Comparison of ENCODE assay signal across 22 cellular contexts in the genomic region with DNA sequence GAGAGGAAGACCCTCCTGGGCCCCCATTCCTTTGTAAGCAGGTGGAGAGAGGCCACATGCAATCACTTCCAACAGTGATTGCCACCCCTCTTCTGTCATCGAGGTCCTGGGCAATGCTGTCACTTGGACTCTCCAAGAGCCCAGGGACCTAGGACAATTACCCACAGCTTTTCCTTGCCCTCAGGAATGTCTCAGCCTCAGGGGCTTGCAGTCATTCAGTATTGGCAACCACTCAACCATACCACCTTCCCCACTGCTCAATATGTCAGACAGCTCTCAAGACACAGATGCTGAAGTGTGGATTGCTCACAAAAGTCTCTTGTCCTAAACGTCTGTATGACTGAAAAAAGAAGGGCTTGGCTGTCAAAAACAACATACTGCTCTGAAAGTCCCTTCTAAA.
DNase-seq lines count a peak whose midpoint lies in the region; FAIRE-seq and TF ChIP-seq lines count a peak whose summit lies in the region.
"Had no signal": no experiment of that assay in that cellular context is flagged by ENCODE, and none has a peak within 500 bp of the region (broad histone marks: within the 10 kb centered on the region; RNA-seq: fewer than 3 reads in every experiment).

No MANE protein-coding gene starts in this region.

- H3K4me1 ChIP-seq in A673 (ENCODE audit: insufficient read depth, low read length, poor library complexity, severe bottlenecking): peaks cover 37% of the 10 kb centered on the region
- peaks cover 0 to 32% (median 16%) of the 10 kb centered on the region in 4 donors for H3K4me1 ChIP-seq in esophagus muscularis mucosa

- WGBS in esophagus muscularis mucosa: 70% methylated on average over 2 of the region's 2 CpGs

- CTCF ChIA-PET in A673 (lab: Charles Lee): no interaction called here

- H3K36me3 ChIP-seq in A673 (ENCODE audit: insufficient read depth, low read length, poor library complexity, severe bottlenecking) (no peaks in the 10 kb centered on the region), esophagus muscularis mucosa (peaks cover 0 to 4% (median 0%) of the 10 kb centered on the region in 4 donors)
- H3K36me3 ChIP-seq: WERI-Rb-1 had no signal

- H3K4me3 ChIP-seq in A673 (ENCODE audit: low read depth, low read length, poor library complexity, severe bottlenecking): no peak overlapping the region
- no peak overlapping the region for H3K4me3 ChIP-seq in esophagus muscularis mucosa
- H3K4me3 ChIP-seq: upper lobe of left lung had no signal

- peak overlapping the region; percentile 40 for H3K27ac ChIP-seq in A673 (ENCODE audit: low read depth, low read length, poor library complexity, severe bottlenecking)
- no peak overlapping the region for H3K27ac ChIP-seq in esophagus muscularis mucosa (replicated peaks in 1 of 4)
- H3K27ac ChIP-seq: upper lobe of left lung, WERI-Rb-1 had no signal

- H3K27me3 ChIP-seq in A673 (replicated peaks; ENCODE audit: insufficient read depth, low read depth, low read length, poor library complexity) (no peaks in the 10 kb centered on the region), esophagus muscularis mucosa (no peaks in the 10 kb centered on the region)
- H3K27me3 ChIP-seq: upper lobe of left lung had no signal

- no TSS peak for BruUV-seq in A673 (replicated peaks; lab: Mats Ljungman, UMichigan)

- no peaks in the 10 kb centered on the region for H3K9me3 Mint-ChIP-seq in chondrocyte (ENCODE audit: low read depth)
- H3K9me3 Mint-ChIP-seq in mesothelial cell of epicardium: no peaks in the 10 kb centered on the region
- H3K9me3 Mint-ChIP-seq: activated naive CD4-positive, alpha-beta T cell treated with anti-CD3 and anti-CD28 coated beads, Interleukin-2, amount 50 U/mL, for 72 hours; activated T-helper 17 cell treated with anti-CD3 and anti-CD28 coated beads, Interleukin-2, amount 50 U/mL, for 72 hours; CD4-positive, alpha-beta memory T cell; IgD-negative memory B cell; neural crest cell had no signal

- TF ChIP-seq POLR2A in esophagus muscularis mucosa (IDR thresholded peaks at IDR 0.05; ENCODE audit: low read depth): no peak

- no peak overlapping the region for H3K4me3 Mint-ChIP-seq in chondrocyte (ENCODE audit: unreplicated experiment)
- H3K4me3 Mint-ChIP-seq in mesothelial cell of epicardium: no peak overlapping the region
- H3K4me3 Mint-ChIP-seq: activated T-helper 17 cell treated with anti-CD3 and anti-CD28 coated beads, Interleukin-2, amount 50 U/mL, for 72 hours; CD4-positive, alpha-beta memory T cell; IgD-negative memory B cell; neural crest cell had no signal

- peaks cover 7% of the 10 kb centered on the region for H3K36me3 Mint-ChIP-seq in chondrocyte (ENCODE audit: low read depth)
- H3K36me3 Mint-ChIP-seq in mesothelial cell of epicardium: peaks cover 9% of the 10 kb centered on the region
- H3K36me3 Mint-ChIP-seq: activated naive CD4-positive, alpha-beta T cell treated with anti-CD3 and anti-CD28 coated beads, Interleukin-2, amount 50 U/mL, for 72 hours; CD4-positive, alpha-beta memory T cell; IgD-negative memory B cell had no signal

- H3K4me1 Mint-ChIP-seq in chondrocyte (ENCODE audit: low read depth) (peaks cover 62% of the 10 kb centered on the region), mesothelial cell of epicardium (peaks cover 67% of the 10 kb centered on the region)
- H3K4me1 Mint-ChIP-seq: activated T-helper 17 cell treated with anti-CD3 and anti-CD28 coated beads, Interleukin-2, amount 50 U/mL, for 72 hours; CD4-positive, alpha-beta memory T cell; IgD-negative memory B cell had no signal

- intact Hi-C loops in A673 (cut with micrococcal nuclease; ENCODE audit: unreplicated experiment) (no loop called here), esophagus muscularis mucosa (cut with DNase I) (no loop called here)

- no peak for FAIRE-seq in D721Med (lab: Jason Lieb, UNC)
- FAIRE-seq: G401.6 had no signal

- H3K27me3 Mint-ChIP-seq in chondrocyte (ENCODE audit: low read depth) (no peaks in the 10 kb centered on the region), mesothelial cell of epicardium (ENCODE audit: low read depth) (no peaks in the 10 kb centered on the region)

- POLR2A ChIA-PET in A673 (lab: Charles Lee; ENCODE audit: low non-redundant PET): no interaction called here

- no peak for DNase-seq in A673 (ENCODE audit: low spot score)
- DNase-seq in NCI-H524 treated with DMSO at 0.1 percent for 48 hours (lab: John Stamatoyannopoulos, UW): peak; percentile 32
- no peak for DNase-seq in chondrocyte (ENCODE audit: low spot score)
- no peak for DNase-seq in mesothelial cell of epicardium (ENCODE audit: low spot score in 2 of 2, unreplicated experiment in 2 of 2)
- DNase-seq in activated T-cell treated with anti-CD3 and anti-CD28 coated beads, Interleukin-2, amount 50 U/mL, for 48 hours: no peak
- no peak for DNase-seq in stimulated activated CD4-positive, alpha-beta T cell treated with anti-CD3 and anti-CD28 coated beads, Interleukin-2, amount 100 ng/mL, for 24 hours
- no peak for DNase-seq in D721Med (ENCODE audit: insufficient read length, low spot score)
- DNase-seq in esophagus muscularis mucosa (ENCODE audit: extremely low spot score): no peak
- DNase-seq: activated CD4-positive, alpha-beta T cell treated with anti-CD3 and anti-CD28 coated beads, Interleukin-2, amount 50 U/mL, for 1 hour; AML-193; CD4-positive, alpha-beta memory T cell; MM.1S; NCI-H1417 treated with DMSO at 0.1 percent for 48 hours; NCI-H510A treated with DMSO at 0.1 percent for 48 hours; RPMI8226; upper lobe of left lung; WERI-Rb-1 had no signal

- H3K9me3 ChIP-seq in A673 (ENCODE audit: low read depth, low read length, poor library complexity, severe bottlenecking): no peaks in the 10 kb centered on the region
- no peaks in the 10 kb centered on the region for H3K9me3 ChIP-seq in esophagus muscularis mucosa
- H3K9me3 ChIP-seq: upper lobe of left lung had no signal

- no peak for TF ChIP-seq EP300 in esophagus muscularis mucosa (IDR thresholded peaks at IDR 0.05)

- H3K27ac Mint-ChIP-seq in chondrocyte (ENCODE audit: unreplicated experiment): peak overlapping the region; percentile 69
- peak overlapping the region; percentile 8 for H3K27ac Mint-ChIP-seq in mesothelial cell of epicardium
- H3K27ac Mint-ChIP-seq: activated T-helper 17 cell treated with anti-CD3 and anti-CD28 coated beads, Interleukin-2, amount 50 U/mL, for 72 hours; CD4-positive, alpha-beta memory T cell; IgD-negative memory B cell had no signal

- TF ChIP-seq CTCF in A673 (conservative IDR thresholded peaks at IDR 0.05; ENCODE audit: low read depth, low read length) (no peak), chondrocyte (IDR thresholded peaks at IDR 0.05) (no peak), mesothelial cell of epicardium (IDR thresholded peaks at IDR 0.05; ENCODE audit: unreplicated experiment) (no peak), D721Med (IDR thresholded peaks at IDR 0.05; ENCODE audit: insufficient read depth, missing control alignments) (no peak), esophagus muscularis mucosa (IDR thresholded peaks at IDR 0.05) (no peak)
